In genomic region chr2:7697052-7697451, GRCh38 we compare ENCODE assay signal across 12 cellular contexts.
"Had no signal": no experiment of that assay in that cellular context is flagged by ENCODE, and none has a peak within 500 bp of the region (broad histone marks: within the 10 kb centered on the region; RNA-seq: fewer than 3 reads in every experiment).

No MANE protein-coding gene starts in this region.

- H3K27me3 ChIP-seq: adrenal gland, colonic mucosa, pancreas, upper lobe of right lung had no signal

- H3K27me3 Mint-ChIP-seq: stimulated activated naive CD8-positive, alpha-beta T cell treated with anti-CD3 and anti-CD28 coated beads, Interleukin-15, Interleukin-2, amounts not matched to agents 100 ng/mL and 50 ng/mL, for 24 hours had no signal

- H3K9me3 ChIP-seq: adrenal gland, colonic mucosa, pancreas, upper lobe of right lung had no signal

- H3K27ac ChIP-seq: adrenal gland, colonic mucosa, pancreas, upper lobe of right lung had no signal

- H3K9me3 Mint-ChIP-seq: stimulated activated naive CD8-positive, alpha-beta T cell treated with anti-CD3 and anti-CD28 coated beads, Interleukin-15, Interleukin-2, amounts not matched to agents 100 ng/mL and 50 ng/mL, for 24 hours had no signal

- H3K4me1 ChIP-seq: adrenal gland, colonic mucosa, pancreas, upper lobe of right lung had no signal

- H3K27ac Mint-ChIP-seq: stimulated activated naive CD8-positive, alpha-beta T cell treated with anti-CD3 and anti-CD28 coated beads, Interleukin-15, Interleukin-2, amounts not matched to agents 100 ng/mL and 50 ng/mL, for 24 hours had no signal

- DNase-seq: activated CD4-positive, CD25-positive, alpha-beta regulatory T cell; activated naive CD4-positive, alpha-beta T cell treated with anti-CD3 and anti-CD28 coated beads, Interleukin-2, amount 50 U/mL, for 16 hours; activated T-cell treated with anti-CD3 and anti-CD28 coated beads, Interleukin-2, amount 50 U/mL, for 1 hour; adrenal gland; caudate nucleus; colonic mucosa; kidney glomerular epithelial cell; pancreas; stimulated activated CD4-positive, alpha-beta T cell treated with anti-CD3 and anti-CD28 coated beads, Interleukin-4, amount 100 ng/mL, for 24 hours; upper lobe of right lung had no signal

- H3K4me3 ChIP-seq: adrenal gland, colonic mucosa, pancreas, upper lobe of right lung had no signal

- H3K36me3 ChIP-seq: adrenal gland, colonic mucosa, pancreas, upper lobe of right lung had no signal

- ATAC-seq: pancreas, upper lobe of right lung had no signal

- H3K4me3 Mint-ChIP-seq: neural crest cell; stimulated activated naive CD8-positive, alpha-beta T cell treated with anti-CD3 and anti-CD28 coated beads, Interleukin-15, Interleukin-2, amounts not matched to agents 100 ng/mL and 50 ng/mL, for 24 hours had no signal
